Comparison of ENCODE assay signal across 26 cellular contexts in genomic region chr4:22574424-22574823, GRCh38.
"Had no signal": no experiment of that assay in that cellular context is flagged by ENCODE, and none has a peak within 500 bp of the region (broad histone marks: within the 10 kb centered on the region; RNA-seq: fewer than 3 reads in every experiment).

No MANE protein-coding gene starts in this region.

- H3K4me1 Mint-ChIP-seq: natural killer cell, neural progenitor cell had no signal

- H3K4me2 ChIP-seq: neural progenitor cell had no signal

- H3K27ac ChIP-seq: gastrocnemius medialis, neural progenitor cell, parathyroid adenoma, psoas muscle, thoracic aorta, upper lobe of left lung, VCaP had no signal

- H3K36me3 ChIP-seq: gastrocnemius medialis, neural progenitor cell, thoracic aorta, upper lobe of left lung had no signal

- H3K27ac Mint-ChIP-seq: activated T-helper 1 cell treated with anti-CD3 and anti-CD28 coated beads, Interleukin-12 subunit alpha, Interleukin-12 subunit beta, Interleukin-2, Interleukin-4 antibody, amounts not matched to agents 30 ng/mL and 10 ng/mL and 1 ng/mL, durations not matched to agents 14 hours and 24 hours and 36 hours; natural killer cell; neural progenitor cell had no signal

- H3K4me1 ChIP-seq: neural progenitor cell, parathyroid adenoma had no signal

- H2AFZ ChIP-seq: neural progenitor cell, parathyroid adenoma had no signal

- H3K9ac ChIP-seq: neural progenitor cell, parathyroid adenoma had no signal

- H3K27me3 ChIP-seq: gastrocnemius medialis, neural progenitor cell, upper lobe of left lung had no signal

- H3K79me2 ChIP-seq: parathyroid adenoma had no signal

- H3K9me3 ChIP-seq: gastrocnemius medialis, thoracic aorta had no signal

- H3K4me3 ChIP-seq: gastrocnemius medialis, neural progenitor cell, psoas muscle, thoracic aorta, upper lobe of left lung had no signal

- ATAC-seq: activated CD4-positive, CD25-positive, alpha-beta regulatory T cell treated with anti-CD3 and anti-CD28 coated beads, Interleukin-2, amount 50 U/mL, for 24 hours; gastrocnemius medialis; natural killer cell; psoas muscle; right cardiac atrium; stimulated activated naive CD8-positive, alpha-beta T cell treated with anti-CD3 and anti-CD28 coated beads, Interleukin-15, Interleukin-2, amounts not matched to agents 100 U/mL and 50 U/mL, for 24 hours had no signal

- H3K36me3 Mint-ChIP-seq: neural progenitor cell had no signal

- DNase-seq: activated CD4-positive, alpha-beta T cell treated with anti-CD3 and anti-CD28 coated beads for 48 hours; activated CD4-positive, alpha-beta T cell treated with anti-CD3 and anti-CD28 coated beads, Interleukin-2, amount 50 U/mL, for 48 hours; activated CD8-positive, alpha-beta memory T cell treated with anti-CD3 and anti-CD28 coated beads, Interleukin-2, amount 50 U/mL, for 4 hours; activated gamma-delta T cell; activated naive CD4-positive, alpha-beta T cell treated with anti-CD3 and anti-CD28 coated beads, Interleukin-2, amount 50 U/mL, for 16 hours; activated T-cell treated with anti-CD3 and anti-CD28 coated beads, Interleukin-2, amount 50 U/mL, for 1 hour; amniotic stem cell; central memory CD4-positive, alpha-beta T cell; effector CD8-positive, alpha-beta T cell; gastrocnemius medialis; glutamatergic neuron; kidney; midbrain; natural killer cell; occipital lobe; psoas muscle; right cardiac atrium; stimulated activated CD4-positive, alpha-beta T cell treated with anti-CD3 and anti-CD28 coated beads, Interleukin-4, amount 100 ng/mL, for 1 hour; stimulated activated naive CD8-positive, alpha-beta T cell treated with anti-CD3 and anti-CD28 coated beads, Interleukin-15, Interleukin-2, amounts not matched to agents 100 U/mL and 50 U/mL, for 24 hours; upper lobe of left lung had no signal

- H3K4me3 Mint-ChIP-seq: activated T-helper 1 cell treated with anti-CD3 and anti-CD28 coated beads, Interleukin-12 subunit alpha, Interleukin-12 subunit beta, Interleukin-2, Interleukin-4 antibody, amounts not matched to agents 30 ng/mL and 10 ng/mL and 1 ng/mL, durations not matched to agents 14 hours and 24 hours and 36 hours; natural killer cell; neural progenitor cell had no signal
